10 cellular contexts compared by ENCODE assay signal in the genomic region with DNA sequence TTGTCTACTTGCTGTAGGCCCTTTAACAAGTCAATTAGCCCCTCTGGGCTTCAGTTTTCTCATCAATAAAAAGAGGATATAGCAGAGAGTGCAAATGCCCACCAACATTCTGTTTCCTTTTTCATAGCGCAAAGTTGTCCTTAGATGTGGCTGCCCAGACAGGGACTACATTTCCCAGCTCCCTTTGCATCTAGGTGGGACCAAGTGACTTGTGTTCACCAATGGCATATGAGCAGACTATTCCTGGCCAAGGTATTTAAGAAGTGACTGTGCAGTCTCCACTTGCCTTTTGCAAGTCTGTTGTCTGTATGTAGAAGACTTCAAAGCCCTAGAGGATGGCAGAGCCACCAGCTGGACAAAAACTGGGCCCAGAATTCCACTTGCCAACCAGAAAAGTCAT. TPM values are rescaled to one million over a fixed set of nuclear protein-coding genes. Genes with fewer than 3 reads are reported as not detected.
A peak's percentile ranks its signal among the peaks of the same experiment; 100 is the strongest.
DNase-seq lines count a peak whose midpoint lies in the region; ATAC-seq and TF ChIP-seq lines count a peak whose summit lies in the region.
"Had no signal": no experiment of that assay in that cellular context is flagged by ENCODE, and none has a peak within 500 bp of the region (broad histone marks: within the 10 kb centered on the region; RNA-seq: fewer than 3 reads in every experiment).

No MANE protein-coding gene starts in this region.

- TF ChIP-seq POLR2A in gastrocnemius medialis (IDR thresholded peaks at IDR 0.05) (no peak), spleen (IDR thresholded peaks at IDR 0.05) (no peak), uterus (IDR thresholded peaks at IDR 0.05) (no peak)

- intact Hi-C loops in gastrocnemius medialis (cut with DNase I; ENCODE audit: low total_unique reads) (no loop called here), spleen (cut with DNase I; ENCODE audit: low total_unique reads) (no loop called here), uterus (cut with DNase I; ENCODE audit: low total_unique reads) (no loop called here)

- H3K27ac ChIP-seq in gastrocnemius medialis (peak overlapping the region in 1 of 4 donors; percentile 42), spleen (no peak overlapping the region), uterus (no peak overlapping the region)
- H3K27ac ChIP-seq in effector memory CD4-positive, alpha-beta T cell (ENCODE audit: insufficient read depth, low read length, poor library complexity, severe bottlenecking): no peak overlapping the region
- H3K27ac ChIP-seq: KMS-11 had no signal

- H3K36me3 ChIP-seq in gastrocnemius medialis (no peaks in the 10 kb centered on the region), spleen (no peaks in the 10 kb centered on the region), uterus (no peaks in the 10 kb centered on the region)
- H3K36me3 ChIP-seq in effector memory CD4-positive, alpha-beta T cell (ENCODE audit: control insufficient read depth, insufficient read depth, low read length): no peaks in the 10 kb centered on the region

- WGBS in spleen, 5 donors: 19 to 46% (median 25%) methylated on average over 1 of the region's 1 CpG

- H3K27me3 Mint-ChIP-seq in activated T-cell treated with anti-CD3 and anti-CD28 coated beads, Interleukin-2, amount 50 U/mL, for 4 hours (ENCODE audit: low read depth): peaks cover 7% of the 10 kb centered on the region

- H3K4me1 Mint-ChIP-seq in activated T-cell treated with anti-CD3 and anti-CD28 coated beads, Interleukin-2, amount 50 U/mL, for 4 hours (ENCODE audit: low read depth): no peaks in the 10 kb centered on the region

- H3K9me3 ChIP-seq in gastrocnemius medialis (no peaks in the 10 kb centered on the region), spleen (no peaks in the 10 kb centered on the region), uterus (no peaks in the 10 kb centered on the region)
- no peaks in the 10 kb centered on the region for H3K9me3 ChIP-seq in effector memory CD4-positive, alpha-beta T cell (ENCODE audit: control insufficient read depth, low read length)

- in situ Hi-C loops in gastrocnemius medialis (cut with MboI; ENCODE audit: low sequenced_read_pairs in 4 of 4): no loop called here

- no peak overlapping the region for H3K4me3 Mint-ChIP-seq in activated T-cell treated with anti-CD3 and anti-CD28 coated beads, Interleukin-2, amount 50 U/mL, for 4 hours
- H3K4me3 Mint-ChIP-seq: CD8-positive, alpha-beta memory T cell had no signal

- H3K4me3 ChIP-seq in gastrocnemius medialis (no peak overlapping the region), spleen (no peak overlapping the region), uterus (no peak overlapping the region)
- H3K4me3 ChIP-seq in effector memory CD4-positive, alpha-beta T cell (ENCODE audit: insufficient read depth, low read depth, low read length, poor library complexity, severe bottlenecking): no peak overlapping the region

- H3K4me1 ChIP-seq in gastrocnemius medialis: peaks cover 0 to 5% of the 10 kb centered on the region in 2 donors
- no peaks in the 10 kb centered on the region for H3K4me1 ChIP-seq in effector memory CD4-positive, alpha-beta T cell (ENCODE audit: control insufficient read depth, insufficient read depth, low read length, poor library complexity, severe bottlenecking)
- H3K4me1 ChIP-seq in spleen: no peaks in the 10 kb centered on the region
- no peaks in the 10 kb centered on the region for H3K4me1 ChIP-seq in uterus

- TF ChIP-seq CTCF in gastrocnemius medialis (IDR thresholded peaks at IDR 0.05 in 4 of 5, conservative IDR thresholded peaks at IDR 0.05 in 1 of 5) (no peak), spleen (IDR thresholded peaks at IDR 0.05 in 8 of 11, conservative IDR thresholded peaks at IDR 0.05 in 3 of 11) (no peak), uterus (IDR thresholded peaks at IDR 0.05) (no peak)

- DNase-seq in activated T-cell treated with anti-CD3 and anti-CD28 coated beads, Interleukin-2, amount 50 U/mL, for 4 hours: no peak
- DNase-seq in activated T-cell treated with anti-CD3 and anti-CD28 coated beads, Interleukin-2, amount 50 U/mL, for 1 hour: no peak
- DNase-seq in MV-4-11 (lab: John Stamatoyannopoulos, UW) (peak; percentile 35), dermis blood vessel endothelial cell (peak; percentile 38), gastrocnemius medialis (peak; percentile 2 to 25), spleen (no peak), uterus (no peak)
- no peak for DNase-seq in effector memory CD4-positive, alpha-beta T cell

- H3K36me3 Mint-ChIP-seq in activated T-cell treated with anti-CD3 and anti-CD28 coated beads, Interleukin-2, amount 50 U/mL, for 4 hours (ENCODE audit: insufficient read depth): no peaks in the 10 kb centered on the region
- H3K36me3 Mint-ChIP-seq: CD8-positive, alpha-beta memory T cell had no signal

- H3K27me3 ChIP-seq in gastrocnemius medialis: no peaks in the 10 kb centered on the region
- H3K27me3 ChIP-seq in effector memory CD4-positive, alpha-beta T cell (replicated peaks; ENCODE audit: control insufficient read depth, insufficient read depth, low read length, poor library complexity, severe bottlenecking): no peaks in the 10 kb centered on the region
- no peaks in the 10 kb centered on the region for H3K27me3 ChIP-seq in spleen (replicated peaks in 1 of 7)
- no peaks in the 10 kb centered on the region for H3K27me3 ChIP-seq in uterus

- ATAC-seq in activated T-cell treated with anti-CD3 and anti-CD28 coated beads, Interleukin-2, amount 50 U/mL, for 4 hours: peak; percentile 58 to 71
- peak; percentile 92 to 98 for ATAC-seq in gastrocnemius medialis

- H3K9me3 Mint-ChIP-seq in activated T-cell treated with anti-CD3 and anti-CD28 coated beads, Interleukin-2, amount 50 U/mL, for 4 hours: no peaks in the 10 kb centered on the region
- H3K9me3 Mint-ChIP-seq: CD8-positive, alpha-beta memory T cell had no signal

RNA-seq across cellular contexts. Expression of a gene that starts 59.7 kb away (rescaled TPM):
- not detected for total RNA-seq in activated T-cell treated with anti-CD3 and anti-CD28 coated beads, Interleukin-2, amount 50 U/mL, for 4 hours
- total RNA-seq in dermis blood vessel endothelial cell (under 0.01 TPM in 1 of 2 replicates, not detected in the other), gastrocnemius medialis (not detected), spleen (under 1 TPM in 1 of 7 donors, not detected in 6; 0.42 TPM), uterus (not detected)
- not detected for polyA plus RNA-seq in spleen
- total RNA-seq: CD8-positive, alpha-beta memory T cell had no signal
- polyA plus RNA-seq: CD8-positive, alpha-beta memory T cell had no signal

Comparison
In these comparisons a context has a peak if more than half of its experiments do, and no peak if none do; other contexts are left out.
1. DNase-seq: peak in MV-4-11 (single experiment), dermis blood vessel endothelial cell (single experiment) and gastrocnemius medialis (2 of 2); none in activated T-cell treated with anti-CD3 and anti-CD28 coated beads, Interleukin-2, amount 50 U/mL, for 4 hours (single experiment), activated T-cell treated with anti-CD3 and anti-CD28 coated beads, Interleukin-2, amount 50 U/mL, for 1 hour (single experiment), effector memory CD4-positive, alpha-beta T cell (0 of 3), spleen (single experiment) and uterus (0 of 2).